Comparison of ENCODE assay signal across 8 cellular contexts in genomic region chr9:109574061-109574882, GRCh38.
A peak's percentile ranks its signal among the peaks of the same experiment; 100 is the strongest.
DNase-seq lines count a peak whose midpoint lies in the region; ATAC-seq, FAIRE-seq and TF ChIP-seq lines count a peak whose summit lies in the region.

No MANE protein-coding gene starts in this region.

- ATAC-seq in HG02642 (IDR thresholded peaks at IDR 0.05; ENCODE audit: poor library complexity, unreplicated experiment): no peak

- intact Hi-C loops in breast epithelium (cut with DNase I; ENCODE audit: low total_unique reads): loop anchor here (10.0 kb wide), 1 partner anchor 251 kb away; no protein-coding TSS in a partner anchor

- no peaks in the 10 kb centered on the region for H3K27me3 ChIP-seq in breast epithelium

- peak; percentile 32 for DNase-seq in GM04504 (ENCODE audit: low read depth)
- peak; percentile 36 for DNase-seq in HS-27A (ENCODE audit: low read depth)
- peak; percentile 38 for DNase-seq in NCI-H774 (lab: John Stamatoyannopoulos, UW)
- no peak for DNase-seq in breast epithelium (ENCODE audit: low spot score in 2 of 2)
- DNase-seq in left kidney (ENCODE audit: low read depth, low spot score): peak; percentile 85
- peak; percentile 48 for DNase-seq in urothelium cell line (ENCODE audit: low spot score)

- no peaks in the 10 kb centered on the region for H3K4me1 ChIP-seq in breast epithelium

- H3K36me3 ChIP-seq in breast epithelium: no peaks in the 10 kb centered on the region

- no peak for TF ChIP-seq POLR2A in breast epithelium (IDR thresholded peaks at IDR 0.05)

- TF ChIP-seq CTCF in breast epithelium (IDR thresholded peaks at IDR 0.05): peak in 2 of 3 donors; percentile 70 to 81

- no peaks in the 10 kb centered on the region for H3K9me3 ChIP-seq in breast epithelium

- no peak overlapping the region for H3K27ac ChIP-seq in breast epithelium

- FAIRE-seq in A204.1 (lab: Jason Lieb, UNC) (peak; percentile 85), urothelium cell line (lab: Jason Lieb, UNC) (no peak)

- no peak overlapping the region for H3K4me3 ChIP-seq in breast epithelium

Comparison
In these comparisons a context has a peak if more than half of its experiments do, and no peak if none do; other contexts are left out.
1. DNase-seq: peak in GM04504 (single experiment), HS-27A (single experiment), NCI-H774 (single experiment), left kidney (single experiment) and urothelium cell line (single experiment); none in breast epithelium (0 of 2).